9 cellular contexts compared by ENCODE assay signal in the genomic region with DNA sequence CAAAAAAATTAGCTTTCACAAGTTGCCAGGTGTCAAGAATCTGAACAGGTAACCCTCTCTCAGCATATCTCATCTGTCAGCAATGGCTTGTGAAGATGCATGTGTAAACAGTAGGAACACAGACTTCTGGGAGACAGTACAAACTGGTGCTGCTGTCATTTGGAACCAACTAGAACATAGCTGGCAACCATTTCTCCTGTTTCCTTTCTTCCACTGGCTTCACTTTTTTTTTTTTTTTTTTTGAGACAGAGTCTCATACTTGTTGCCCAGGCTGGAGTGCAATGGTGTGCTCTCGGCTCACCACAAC. TPM values are rescaled to one million over a fixed set of nuclear protein-coding genes. Genes with fewer than 3 reads are reported as not detected.
DNase-seq lines count a peak whose midpoint lies in the region; ATAC-seq, FAIRE-seq and TF ChIP-seq lines count a peak whose summit lies in the region.
"Had no signal": no experiment of that assay in that cellular context is flagged by ENCODE, and none has a peak within 500 bp of the region (broad histone marks: within the 10 kb centered on the region; RNA-seq: fewer than 3 reads in every experiment).

No MANE protein-coding gene starts in this region.

- TF ChIP-seq POLR2A in GM12892 (IDR thresholded peaks at IDR 0.05; ENCODE audit: low read depth, low read length): no peak

- DNase-seq in colonic mucosa (no peak), GM12892 (ENCODE audit: insufficient read length) (no peak), NCI-H2107 (lab: John Stamatoyannopoulos, UW) (no peak)
- DNase-seq in stimulated activated CD4-positive, alpha-beta T cell treated with anti-CD3 and anti-CD28 coated beads, Interleukin-2, amount 100 ng/mL, for 24 hours: no peak
- DNase-seq: NCI-H1092 treated with DMSO at 0.1 percent for 48 hours had no signal

- H3K27me3 ChIP-seq in ACC112 (ENCODE audit: insufficient read depth, low read length) (no peaks in the 10 kb centered on the region), colonic mucosa (no peaks in the 10 kb centered on the region)

- peak overlapping the region; percentile 81 for H3K4me3 ChIP-seq in ACC112 (ENCODE audit: low read depth, low read length)
- H3K4me3 ChIP-seq in colonic mucosa: no peak overlapping the region

- H3K27me3 Mint-ChIP-seq in IgD-negative memory B cell (no peaks in the 10 kb centered on the region), nephron (ENCODE audit: low read depth) (no peaks in the 10 kb centered on the region)

- H3K9ac ChIP-seq in colonic mucosa (ENCODE audit: low read depth in 2 of 2, low read length in 2 of 2): peak overlapping the region in 1 of 2 donors; percentile 34

- H3K9me3 ChIP-seq in colonic mucosa: no peaks in the 10 kb centered on the region

- H3K9me3 Mint-ChIP-seq in IgD-negative memory B cell (peaks cover 0 to 1% (median 0%) of the 10 kb centered on the region in 3 donors), nephron (peaks cover 9% of the 10 kb centered on the region)

- H2AFZ ChIP-seq in ACC112 (ENCODE audit: low read length, unreplicated experiment): no peak overlapping the region

- ATAC-seq in GM19467 (IDR thresholded peaks at IDR 0.05; ENCODE audit: unreplicated experiment): no peak

- H3K4me3 Mint-ChIP-seq in IgD-negative memory B cell (peak overlapping the region in 1 of 4 donors; percentile 99), nephron (peak overlapping the region in 1 of 3 experiments; percentile 23)

- TF ChIP-seq CTCF in colonic mucosa (IDR thresholded peaks at IDR 0.05) (no peak), nephron (IDR thresholded peaks at IDR 0.05; ENCODE audit: unreplicated experiment in 3 of 3) (no peak)

- no peak for FAIRE-seq in GM12892 (lab: Jason Lieb, UNC)

- intact Hi-C loops in colonic mucosa (cut with DNase I): no loop called here

- H3K36me3 Mint-ChIP-seq in IgD-negative memory B cell: peaks cover 3% of the 10 kb centered on the region
- peaks cover 21% of the 10 kb centered on the region for H3K36me3 Mint-ChIP-seq in nephron (ENCODE audit: low read depth)

- H3K4me1 ChIP-seq in ACC112 (ENCODE audit: control insufficient read depth, insufficient read depth, low read length, unreplicated experiment): peaks cover 13% of the 10 kb centered on the region
- peaks cover 7% of the 10 kb centered on the region for H3K4me1 ChIP-seq in colonic mucosa

- peaks cover 21 to 30% (median 27%) of the 10 kb centered on the region in 3 donors for H3K4me1 Mint-ChIP-seq in IgD-negative memory B cell
- peaks cover 27% of the 10 kb centered on the region for H3K4me1 Mint-ChIP-seq in nephron

- H3K79me2 ChIP-seq in ACC112 (ENCODE audit: control insufficient read depth, insufficient read depth, low read length, unreplicated experiment): peaks cover 26% of the 10 kb centered on the region

- H3K27ac ChIP-seq in ACC112 (ENCODE audit: low read depth, low read length) (peak overlapping the region; percentile 78), colonic mucosa (peak overlapping the region; percentile 93)

- H3K36me3 ChIP-seq in ACC112 (ENCODE audit: insufficient read depth, low read length) (peaks cover 4% of the 10 kb centered on the region; the same call in 1 of the 2 replicates), colonic mucosa (no peaks in the 10 kb centered on the region)

- H3K27ac Mint-ChIP-seq in IgD-negative memory B cell (peak overlapping the region in 2 of 3 donors; percentile 91 to 96), nephron (peak overlapping the region in 2 of 3 experiments; percentile 93 to 98)

RNA-seq across cellular contexts. Expression of gene PIK3C2A, which starts 2.1 kb away (rescaled TPM):
- 5.1 TPM for polyA plus RNA-seq in IgD-negative memory B cell
- 10 to 100 TPM; 41.3 to 68.9 TPM for total RNA-seq in colonic mucosa
- 18.5 TPM for polyA plus RNA-seq in GM12892 (2012; ENCODE audit: missing spikeins)
